Comparison of ENCODE assay signal across 12 cellular contexts in genomic region chr16:48101069-48101674, GRCh38. TPM values are rescaled to one million over a fixed set of nuclear protein-coding genes. Genes with fewer than 3 reads are reported as not detected.
DNase-seq lines count a peak whose midpoint lies in the region; ATAC-seq and TF ChIP-seq lines count a peak whose summit lies in the region.
"Had no signal": no experiment of that assay in that cellular context is flagged by ENCODE, and none has a peak within 500 bp of the region (broad histone marks: within the 10 kb centered on the region; RNA-seq: fewer than 3 reads in every experiment).

No MANE protein-coding gene starts in this region.

- no peaks in the 10 kb centered on the region for H3K27me3 ChIP-seq in thyroid gland
- H3K27me3 ChIP-seq in effector memory CD4-positive, alpha-beta T cell (replicated peaks; ENCODE audit: control insufficient read depth, insufficient read depth, low read length, poor library complexity, severe bottlenecking), result no peaks in the 10 kb centered on the region
- no peaks in the 10 kb centered on the region for H3K27me3 ChIP-seq in Caco-2 (replicated peaks; ENCODE audit: control insufficient read depth, insufficient read depth, low read length)

- H3K9me3 ChIP-seq in thyroid gland (no peaks in the 10 kb centered on the region), Caco-2 (no peaks in the 10 kb centered on the region)
- H3K9me3 ChIP-seq in effector memory CD4-positive, alpha-beta T cell (ENCODE audit: control insufficient read depth, low read length), result no peaks in the 10 kb centered on the region

- no TSS peak for BruUV-seq in Caco-2 (replicated peaks; lab: Mats Ljungman, UMichigan)

- TF ChIP-seq POLR2A in thyroid gland (IDR thresholded peaks at IDR 0.05), result no peak

- H3K4me1 ChIP-seq in thyroid gland, result peaks cover 15 to 19% of the 10 kb centered on the region in 2 donors
- no peaks in the 10 kb centered on the region for H3K4me1 ChIP-seq in effector memory CD4-positive, alpha-beta T cell (ENCODE audit: control insufficient read depth, insufficient read depth, low read length, poor library complexity, severe bottlenecking)
- no peaks in the 10 kb centered on the region for H3K4me1 ChIP-seq in Caco-2

- no peaks in the 10 kb centered on the region for H3K9me3 Mint-ChIP-seq in stimulated activated naive CD8-positive, alpha-beta T cell treated with anti-CD3 and anti-CD28 coated beads, Interleukin-15, amount 100 ng/mL, for 72 hours
- no peaks in the 10 kb centered on the region for H3K9me3 Mint-ChIP-seq in activated T-cell treated with anti-CD3 and anti-CD28 coated beads, Interleukin-2, amount 50 U/mL, for 72 hours
- H3K9me3 Mint-ChIP-seq in Caco-2 (ENCODE audit: unreplicated experiment), result no peaks in the 10 kb centered on the region
- H3K9me3 Mint-ChIP-seq: brain, T-cell had no signal

- H3K4me3 ChIP-seq in thyroid gland (replicated peaks in 1 of 3) (no peak overlapping the region), Caco-2 (ENCODE audit: low read depth, low read length) (no peak overlapping the region)
- no peak overlapping the region for H3K4me3 ChIP-seq in effector memory CD4-positive, alpha-beta T cell (ENCODE audit: insufficient read depth, low read depth, low read length, poor library complexity, severe bottlenecking)

- WGBS in thyroid gland, 2 donors, result 46 to 56% methylated on average over 13 of the region's 13 CpGs

- DNase-seq in stimulated activated naive CD8-positive, alpha-beta T cell treated with anti-CD3 and anti-CD28 coated beads, Interleukin-15, Interleukin-2, amounts not matched to agents 100 U/mL and 50 U/mL, for 24 hours, result peak; percentile 36
- no peak for DNase-seq in stimulated activated naive CD8-positive, alpha-beta T cell treated with anti-CD3 and anti-CD28 coated beads, Interleukin-15, amount 100 ng/mL, for 72 hours
- DNase-seq in activated T-cell treated with anti-CD3 and anti-CD28 coated beads, Interleukin-2, amount 50 U/mL, for 72 hours, result peak; percentile 51 to 63
- DNase-seq in thyroid gland, result peak; percentile 23 to 34
- DNase-seq in effector memory CD4-positive, alpha-beta T cell, result no peak
- DNase-seq in Caco-2, result no peak
- DNase-seq in NCI-H82 (lab: John Stamatoyannopoulos, UW), result no peak
- DNase-seq: NCI-H1694, T-cell had no signal

- peaks cover 5% of the 10 kb centered on the region for H3K4me1 Mint-ChIP-seq in stimulated activated naive CD8-positive, alpha-beta T cell treated with anti-CD3 and anti-CD28 coated beads, Interleukin-15, amount 100 ng/mL, for 72 hours
- peaks cover 13% of the 10 kb centered on the region for H3K4me1 Mint-ChIP-seq in activated T-cell treated with anti-CD3 and anti-CD28 coated beads, Interleukin-2, amount 50 U/mL, for 72 hours (ENCODE audit: low read depth)
- no peaks in the 10 kb centered on the region for H3K4me1 Mint-ChIP-seq in Caco-2 (ENCODE audit: low read depth, unreplicated experiment)

- ATAC-seq in stimulated activated naive CD8-positive, alpha-beta T cell treated with anti-CD3 and anti-CD28 coated beads, Interleukin-15, Interleukin-2, amounts not matched to agents 100 U/mL and 50 U/mL, for 24 hours, result peak; percentile 48
- no peak for ATAC-seq in stimulated activated naive CD8-positive, alpha-beta T cell treated with anti-CD3 and anti-CD28 coated beads, Interleukin-15, amount 100 ng/mL, for 72 hours
- ATAC-seq in HG02885 (IDR thresholded peaks at IDR 0.05; ENCODE audit: poor library complexity, unreplicated experiment), result peak; percentile 85
- peak; percentile 72 to 93 for ATAC-seq in activated T-cell treated with anti-CD3 and anti-CD28 coated beads, Interleukin-2, amount 50 U/mL, for 72 hours (replicated peaks in 1 of 2)
- ATAC-seq: T-cell had no signal

- POLR2A ChIA-PET in Caco-2 (lab: Charles Lee), result no interaction called here

- TF ChIP-seq CTCF in thyroid gland (IDR thresholded peaks at IDR 0.05) (no peak), Caco-2 (IDR thresholded peaks at IDR 0.05; ENCODE audit: insufficient read depth in 1 of 2, low read depth in 1 of 2, low read length in 1 of 2, severe bottlenecking in 1 of 2, unreplicated experiment in 1 of 2) (no peak)

- H3K36me3 ChIP-seq in thyroid gland (no peaks in the 10 kb centered on the region), Caco-2 (ENCODE audit: control insufficient read depth, insufficient read depth, low read length) (no peaks in the 10 kb centered on the region)
- H3K36me3 ChIP-seq in effector memory CD4-positive, alpha-beta T cell (ENCODE audit: control insufficient read depth, insufficient read depth, low read length), result no peaks in the 10 kb centered on the region

- CTCF ChIA-PET in Caco-2 (lab: Charles Lee), result no interaction called here

- peaks cover 17% of the 10 kb centered on the region for H3K27me3 Mint-ChIP-seq in stimulated activated naive CD8-positive, alpha-beta T cell treated with anti-CD3 and anti-CD28 coated beads, Interleukin-15, amount 100 ng/mL, for 72 hours
- H3K27me3 Mint-ChIP-seq in activated T-cell treated with anti-CD3 and anti-CD28 coated beads, Interleukin-2, amount 50 U/mL, for 72 hours (ENCODE audit: low read depth), result peaks cover 47% of the 10 kb centered on the region
- peaks cover 4% of the 10 kb centered on the region for H3K27me3 Mint-ChIP-seq in Caco-2 (ENCODE audit: insufficient read depth, unreplicated experiment)

- no peak overlapping the region for H3K27ac Mint-ChIP-seq in stimulated activated naive CD8-positive, alpha-beta T cell treated with anti-CD3 and anti-CD28 coated beads, Interleukin-15, amount 100 ng/mL, for 72 hours
- no peak overlapping the region for H3K27ac Mint-ChIP-seq in activated T-cell treated with anti-CD3 and anti-CD28 coated beads, Interleukin-2, amount 50 U/mL, for 72 hours
- no peak overlapping the region for H3K27ac Mint-ChIP-seq in Caco-2 (ENCODE audit: unreplicated experiment)
- H3K27ac Mint-ChIP-seq: brain, T-cell had no signal

- H3K4me3 Mint-ChIP-seq in stimulated activated naive CD8-positive, alpha-beta T cell treated with anti-CD3 and anti-CD28 coated beads, Interleukin-15, amount 100 ng/mL, for 72 hours, result no peak overlapping the region
- no peak overlapping the region for H3K4me3 Mint-ChIP-seq in activated T-cell treated with anti-CD3 and anti-CD28 coated beads, Interleukin-2, amount 50 U/mL, for 72 hours
- no peak overlapping the region for H3K4me3 Mint-ChIP-seq in Caco-2 (ENCODE audit: unreplicated experiment)
- H3K4me3 Mint-ChIP-seq: brain, T-cell had no signal

- peak overlapping the region in 2 of 3 donors; percentile 34 to 43 for H3K27ac ChIP-seq in thyroid gland
- no peak overlapping the region for H3K27ac ChIP-seq in effector memory CD4-positive, alpha-beta T cell (ENCODE audit: insufficient read depth, low read length, poor library complexity, severe bottlenecking)

- H3K36me3 Mint-ChIP-seq in activated T-cell treated with anti-CD3 and anti-CD28 coated beads, Interleukin-2, amount 50 U/mL, for 72 hours (ENCODE audit: insufficient read depth in 2 of 2), result no peaks in the 10 kb centered on the region
- H3K36me3 Mint-ChIP-seq in Caco-2 (ENCODE audit: insufficient read depth, unreplicated experiment), result no peaks in the 10 kb centered on the region
- H3K36me3 Mint-ChIP-seq: brain, T-cell had no signal

- intact Hi-C loops in thyroid gland (cut with DNase I), result no loop called here
- intact Hi-C loops in Caco-2 (cut with micrococcal nuclease; ENCODE audit: unreplicated experiment), result no loop called here

RNA-seq across cellular contexts. Expression of gene ABCC12, which starts 54.6 kb away (rescaled TPM):
- not detected for total RNA-seq in activated T-cell treated with anti-CD3 and anti-CD28 coated beads, Interleukin-2, amount 50 U/mL, for 72 hours
- total RNA-seq in thyroid gland, result under 1 TPM in 1 of 4 donors, not detected in 3; 0.13 TPM
- total RNA-seq in Caco-2 (2022), result not detected in 2 replicates
- total RNA-seq: subcutaneous adipose tissue, T-cell had no signal

Comparison
In these comparisons a context has a peak if more than half of its experiments do, and no peak if none do; other contexts are left out.
1. DNase-seq: peak in stimulated activated naive CD8-positive, alpha-beta T cell treated with anti-CD3 and anti-CD28 coated beads, Interleukin-15, Interleukin-2, amounts not matched to agents 100 U/mL and 50 U/mL, for 24 hours (single experiment), activated T-cell treated with anti-CD3 and anti-CD28 coated beads, Interleukin-2, amount 50 U/mL, for 72 hours (2 of 2) and thyroid gland (2 of 2); none in stimulated activated naive CD8-positive, alpha-beta T cell treated with anti-CD3 and anti-CD28 coated beads, Interleukin-15, amount 100 ng/mL, for 72 hours (0 of 2), effector memory CD4-positive, alpha-beta T cell (0 of 3), Caco-2 (0 of 2) and NCI-H82 (single experiment).